In genomic region chr4:128521156-128521555, GRCh38 we compare ENCODE assay signal across 1 cellular context.
TF ChIP-seq lines count a peak whose summit lies in the region.

No MANE protein-coding gene starts in this region.

TF ChIP-seq in K562, 482 proteins besides CTCF, POLR2A, EP300 and RAD21 (continued from another document):
- TF ChIP-seq ATF1 (CRISPR knock-in tag; IDR thresholded peaks at IDR 0.05) (no peak), ATF1 (tag; IDR thresholded peaks at IDR 0.05) (no peak), SP1 (CRISPR knock-in tag; IDR thresholded peaks at IDR 0.05) (no peak)
TF ChIP-seq in K562: peak in this region for 1.
